In genomic region chr14:92408186-92408585, GRCh38 we compare ENCODE assay signal across 11 cellular contexts.
A peak's percentile ranks its signal among the peaks of the same experiment; 100 is the strongest.
DNase-seq lines count a peak whose midpoint lies in the region; ATAC-seq and TF ChIP-seq lines count a peak whose summit lies in the region.
"Had no signal": no experiment of that assay in that cellular context is flagged by ENCODE, and none has a peak within 500 bp of the region (broad histone marks: within the 10 kb centered on the region; RNA-seq: fewer than 3 reads in every experiment).

No MANE protein-coding gene starts in this region.

- no peak overlapping the region for H3K27ac Mint-ChIP-seq in activated CD8-positive, alpha-beta memory T cell treated with anti-CD3 and anti-CD28 coated beads, Interleukin-2, amount 10 ng/mL, durations not matched to agents 7 days and 5 days

- H3K9me3 Mint-ChIP-seq in activated CD8-positive, alpha-beta memory T cell treated with anti-CD3 and anti-CD28 coated beads, Interleukin-2, amount 10 ng/mL, durations not matched to agents 7 days and 5 days (ENCODE audit: low read depth) = peaks cover 6% of the 10 kb centered on the region

- H3K4me3 Mint-ChIP-seq in activated CD8-positive, alpha-beta memory T cell treated with anti-CD3 and anti-CD28 coated beads, Interleukin-2, amount 10 ng/mL, durations not matched to agents 7 days and 5 days = no peak overlapping the region
- H3K4me3 Mint-ChIP-seq: activated T-cell treated with anti-CD3 and anti-CD28 coated beads, Interleukin-2, amount 50 U/mL, for 4 hours had no signal

- ATAC-seq in left ventricle myocardium superior = peak; percentile 52
- no peak for ATAC-seq in left lobe of liver
- ATAC-seq in activated CD8-positive, alpha-beta memory T cell treated with anti-CD3 and anti-CD28 coated beads, Interleukin-2, amount 10 ng/mL, durations not matched to agents 7 days and 5 days = no peak
- ATAC-seq: activated T-cell treated with anti-CD3 and anti-CD28 coated beads, Interleukin-2, amount 50 U/mL, for 4 hours had no signal

- H3K36me3 Mint-ChIP-seq in activated CD8-positive, alpha-beta memory T cell treated with anti-CD3 and anti-CD28 coated beads, Interleukin-2, amount 10 ng/mL, durations not matched to agents 7 days and 5 days = peaks cover 1% of the 10 kb centered on the region

- TF ChIP-seq CTCF in VCaP (conservative IDR thresholded peaks at IDR 0.05) = no peak
- no peak for TF ChIP-seq CTCF in GM10266 (IDR thresholded peaks at IDR 0.05; ENCODE audit: control insufficient read depth, insufficient read depth, low read depth, missing control alignments)

- POLR2A ChIA-PET in HEK293T (lab: Yijun Ruan, JAX) = no interaction called here

- CTCF ChIA-PET in activated CD8-positive, alpha-beta memory T cell treated with anti-CD3 and anti-CD28 coated beads, Interleukin-2, amount 10 ng/mL, durations not matched to agents 7 days and 5 days (lab: Charles Lee) = no interaction called here
- CTCF ChIA-PET in HEK293T (lab: Yijun Ruan, JAX) = no interaction called here

- H3K27me3 Mint-ChIP-seq in activated CD8-positive, alpha-beta memory T cell treated with anti-CD3 and anti-CD28 coated beads, Interleukin-2, amount 10 ng/mL, durations not matched to agents 7 days and 5 days = peaks cover 9% of the 10 kb centered on the region

- H3K27ac ChIP-seq in VCaP = peak overlapping the region; percentile 87

- no peak for DNase-seq in left ventricle myocardium superior
- DNase-seq in cardiac septum (ENCODE audit: low spot score) = no peak
- DNase-seq in iris pigment epithelial cell (ENCODE audit: low read depth) = peak; percentile 67
- DNase-seq in GM10266 (ENCODE audit: extremely low spot score) = no peak
- no peak for DNase-seq in left lobe of liver (ENCODE audit: low spot score)
- DNase-seq in activated CD8-positive, alpha-beta memory T cell treated with anti-CD3 and anti-CD28 coated beads, Interleukin-2, amount 10 ng/mL, durations not matched to agents 7 days and 5 days = no peak
- no peak for DNase-seq in HEK293T (ENCODE audit: extremely low spot score)
- DNase-seq: activated T-cell treated with anti-CD3 and anti-CD28 coated beads, Interleukin-2, amount 50 U/mL, for 4 hours; caudate nucleus; retina had no signal

- H3K4me1 Mint-ChIP-seq in activated CD8-positive, alpha-beta memory T cell treated with anti-CD3 and anti-CD28 coated beads, Interleukin-2, amount 10 ng/mL, durations not matched to agents 7 days and 5 days = no peaks in the 10 kb centered on the region

- intact Hi-C loops in left ventricle myocardium superior (cut with micrococcal nuclease) = no loop called here
- intact Hi-C loops in cardiac septum (cut with DNase I) = no loop called here

TF ChIP-seq in HEK293T, 16 proteins besides CTCF, POLR2A, EP300 and RAD21:
- TF ChIP-seq PKNOX1 (IDR thresholded peaks at IDR 0.05) (no peak), L3MBTL2 (conservative IDR thresholded peaks at IDR 0.05) (no peak), SP1 (IDR thresholded peaks at IDR 0.05) (no peak), SUZ12 (IDR thresholded peaks at IDR 0.05) (no peak), NFRKB (IDR thresholded peaks at IDR 0.05) (no peak), FOXK2 (IDR thresholded peaks at IDR 0.05) (no peak), FOXA1 (IDR thresholded peaks at IDR 0.05) (no peak), CTBP1 (IDR thresholded peaks at IDR 0.05; ENCODE audit: borderline replicate concordance) (no peak), TARDBP (IDR thresholded peaks at IDR 0.05) (no peak), BHLHE40 (IDR thresholded peaks at IDR 0.05; ENCODE audit: borderline replicate concordance) (no peak), FOXM1 (IDR thresholded peaks at IDR 0.05; ENCODE audit: borderline replicate concordance) (no peak), ZNF384 (IDR thresholded peaks at IDR 0.05) (no peak)
